In genomic region chr12:54019924-54020586, GRCh38 we compare ENCODE assay signal across 1 cellular context.
TF ChIP-seq lines count a peak whose summit lies in the region.

No MANE protein-coding gene starts in this region.

TF ChIP-seq in K562, 482 proteins besides CTCF, POLR2A, EP300 and RAD21:
- no peak for TF ChIP-seq DACH1 (IDR thresholded peaks at IDR 0.05; ENCODE audit: partially characterized antibody)
- no peak for TF ChIP-seq GABPA (tag; conservative IDR thresholded peaks at IDR 0.05; ENCODE audit: low read depth)
- TF ChIP-seq PRPF4 (IDR thresholded peaks at IDR 0.05; ENCODE audit: insufficient read depth, low read depth, low read length, poor library complexity, severe bottlenecking), result no peak
- no peak for TF ChIP-seq RBM39 (optimal IDR thresholded peaks at IDR 0.05; ENCODE audit: low read depth, low read length)
- TF ChIP-seq E4F1 (CRISPR knock-in tag; IDR thresholded peaks at IDR 0.05; ENCODE audit: borderline replicate concordance), result no peak
- no peak for TF ChIP-seq ZSCAN32 (CRISPR knock-in tag; IDR thresholded peaks at IDR 0.05)
- TF ChIP-seq ZNF224 (CRISPR knock-in tag; IDR thresholded peaks at IDR 0.05), result no peak
- no peak for TF ChIP-seq TOE1 (IDR thresholded peaks at IDR 0.05; ENCODE audit: borderline replicate concordance)
- TF ChIP-seq TOE1 (CRISPR knock-in tag; IDR thresholded peaks at IDR 0.05; ENCODE audit: borderline replicate concordance, low read depth), result no peak
- TF ChIP-seq PURB (CRISPR knock-in tag; IDR thresholded peaks at IDR 0.05; ENCODE audit: low read depth), result no peak
- TF ChIP-seq MAFF (IDR thresholded peaks at IDR 0.05; ENCODE audit: low read length), result no peak
- no peak for TF ChIP-seq CXXC5 (CRISPR knock-in tag; IDR thresholded peaks at IDR 0.05)
- no peak for TF ChIP-seq HMG20B (CRISPR knock-in tag; IDR thresholded peaks at IDR 0.05)
- no peak for TF ChIP-seq CHCHD3 (CRISPR knock-in tag; IDR thresholded peaks at IDR 0.05)
- TF ChIP-seq ZNF76 (CRISPR knock-in tag; IDR thresholded peaks at IDR 0.05; ENCODE audit: borderline replicate concordance), result no peak
- TF ChIP-seq TGIF2 (CRISPR knock-in tag; IDR thresholded peaks at IDR 0.05), result no peak
TF ChIP-seq in K562: peak in this region for 0.
